Comparison of ENCODE assay signal across 8 cellular contexts in genomic region chr1:167223144-167224103, GRCh38. TPM values are rescaled to one million over a fixed set of nuclear protein-coding genes. Genes with fewer than 3 reads are reported as not detected.
A peak's percentile ranks its signal among the peaks of the same experiment; 100 is the strongest.
DNase-seq lines count a peak whose midpoint lies in the region; ATAC-seq and TF ChIP-seq lines count a peak whose summit lies in the region.

No MANE protein-coding gene starts in this region.

- intact Hi-C loops in Panc1 (cut with micrococcal nuclease; ENCODE audit: unreplicated experiment): no loop called here

- no peaks in the 10 kb centered on the region for H3K27me3 ChIP-seq in Panc1 (ENCODE audit: control insufficient read depth, insufficient read depth, low read length)

- H3K36me3 ChIP-seq in Panc1 (ENCODE audit: control insufficient read depth, insufficient read depth, low read length): no peaks in the 10 kb centered on the region

- H3K9me3 ChIP-seq in Panc1 (ENCODE audit: control insufficient read depth, insufficient read depth, low read depth, low read length): no peaks in the 10 kb centered on the region

- H3K4me3 ChIP-seq in Panc1 (ENCODE audit: low read depth in 2 of 2, low read length in 2 of 2) (peak overlapping the region in 1 of 2 experiments; percentile 99; a peak in 1 of 4 replicates), epithelial cell of proximal tubule (ENCODE audit: low read depth, low read length) (peak overlapping the region; percentile 5), skin epidermis (no peak overlapping the region)

- CTCF ChIA-PET in Panc1 (lab: Charles Lee): no interaction called here

- TF ChIP-seq CTCF in Panc1 (IDR thresholded peaks at IDR 0.05) (no peak), epithelial cell of proximal tubule (conservative IDR thresholded peaks at IDR 0.05; ENCODE audit: low read depth, low read length) (no peak)

- peak; percentile 71 for DNase-seq in NCI-H82 (lab: John Stamatoyannopoulos, UW)
- DNase-seq in NCI-H82 treated with DMSO at 0.1 percent for 48 hours (lab: John Stamatoyannopoulos, UW; ENCODE audit: unreplicated experiment): no peak
- DNase-seq in Panc1 (ENCODE audit: low read depth, low spot score): no peak
- DNase-seq in epithelial cell of proximal tubule (ENCODE audit: low read depth): no peak
- no peak for DNase-seq in GM03348 (ENCODE audit: low spot score)
- no peak for DNase-seq in putamen (ENCODE audit: low spot score)

- TSS peak; percentile 62 for BruUV-seq in Panc1 (replicated peaks; lab: Mats Ljungman, UMichigan)

- in situ Hi-C loops in Panc1 (cut with HindIII; ENCODE audit: low pct_unique_long_range_greater_than_20kb, low sequenced_read_pairs): no loop called here

- H3K27ac ChIP-seq in Panc1 (ENCODE audit: low read length) (peak overlapping the region; percentile 89), skin epidermis (peak overlapping the region in 14 of 21 experiments; percentile 80 to 99 (median 92))

- peaks cover 33% of the 10 kb centered on the region for H3K4me1 ChIP-seq in Panc1 (ENCODE audit: control insufficient read depth, insufficient read depth, low read length)

- no peak for ATAC-seq in Panc1
- no peak for ATAC-seq in HG03196 (IDR thresholded peaks at IDR 0.05; ENCODE audit: unreplicated experiment)

- POLR2A ChIA-PET in Panc1 (lab: Charles Lee): no interaction called here

RNA-seq across cellular contexts. Expression of gene POU2F1, which starts 2.7 kb away (rescaled TPM):
- total RNA-seq in Panc1 (2021; ENCODE audit: unreplicated experiment) (17.1 TPM), epithelial cell of proximal tubule (4.7 and 7.2 TPM in 2 replicates)
- polyA plus RNA-seq in Panc1 (2012; ENCODE audit: insufficient read length): 2.7 TPM
